In the genomic region with DNA sequence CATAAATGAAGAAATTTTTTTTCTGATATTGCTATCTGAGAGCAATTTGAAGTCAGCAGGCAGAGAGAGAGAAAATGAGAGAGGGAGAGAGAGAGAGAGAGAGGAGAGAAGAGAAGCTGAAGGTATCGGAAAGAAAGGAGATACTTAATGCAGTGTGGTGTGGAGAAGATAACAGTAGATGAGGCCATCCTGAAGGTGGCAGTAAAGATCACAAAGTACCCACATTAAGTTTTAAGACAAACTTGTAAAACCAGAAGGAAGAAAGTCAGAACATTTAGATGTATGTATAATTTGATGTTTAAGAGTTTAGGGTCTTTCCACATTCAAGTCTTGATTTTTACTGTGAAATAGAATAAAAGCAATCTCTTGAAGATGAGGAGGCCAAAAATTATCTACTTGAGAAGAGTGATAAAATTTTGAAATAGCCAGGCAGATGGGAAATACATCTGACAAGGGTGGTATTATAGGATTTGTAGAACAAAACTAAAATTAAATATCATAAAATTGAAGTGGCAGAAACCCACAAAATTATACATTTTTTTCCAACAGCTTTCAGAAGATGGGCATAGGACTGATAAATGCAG, we compare ENCODE assay signal across 8 cellular contexts.
DNase-seq lines count a peak whose midpoint lies in the region; ATAC-seq and TF ChIP-seq lines count a peak whose summit lies in the region.

No MANE protein-coding gene starts in this region.

- TF ChIP-seq CTCF in upper lobe of right lung (IDR thresholded peaks at IDR 0.05) = peak; percentile 52
- no peak for TF ChIP-seq CTCF in endothelial cell (IDR thresholded peaks at IDR 0.05; ENCODE audit: unreplicated experiment)

- no peaks in the 10 kb centered on the region for H3K27me3 ChIP-seq in upper lobe of right lung

- H3K4me1 ChIP-seq in upper lobe of right lung = no peaks in the 10 kb centered on the region

- DNase-seq in Ammon's horn (ENCODE audit: low spot score) (peak; percentile 80), HuH-7.5 (ENCODE audit: low spot score) (peak; percentile 2), SKM-1 (lab: John Stamatoyannopoulos, UW; ENCODE audit: unreplicated experiment) (peak; percentile 37), globus pallidus (ENCODE audit: low spot score) (peak; percentile 63), upper lobe of right lung (no peak), endothelial cell (ENCODE audit: low spot score) (no peak)

- no peak overlapping the region for H3K4me3 Mint-ChIP-seq in endothelial cell (ENCODE audit: unreplicated experiment)

- H3K27ac Mint-ChIP-seq in endothelial cell (ENCODE audit: unreplicated experiment) = no peak overlapping the region

- ATAC-seq in GM18511 (IDR thresholded peaks at IDR 0.05; ENCODE audit: unreplicated experiment) = peak; percentile 75
- peak; percentile 65 for ATAC-seq in upper lobe of right lung
- ATAC-seq in GM18520 (IDR thresholded peaks at IDR 0.05; ENCODE audit: unreplicated experiment) = no peak

- H3K9me3 ChIP-seq in upper lobe of right lung = no peaks in the 10 kb centered on the region

- H3K36me3 ChIP-seq in upper lobe of right lung = no peaks in the 10 kb centered on the region

- H3K27me3 Mint-ChIP-seq in endothelial cell (ENCODE audit: unreplicated experiment) = no peaks in the 10 kb centered on the region

- no peaks in the 10 kb centered on the region for H3K9me3 Mint-ChIP-seq in endothelial cell (ENCODE audit: unreplicated experiment)

- no peaks in the 10 kb centered on the region for H3K36me3 Mint-ChIP-seq in endothelial cell (ENCODE audit: low read depth, unreplicated experiment)

- no peak overlapping the region for H3K27ac ChIP-seq in upper lobe of right lung

- H3K4me1 Mint-ChIP-seq in endothelial cell (ENCODE audit: unreplicated experiment) = peaks cover 2% of the 10 kb centered on the region

- intact Hi-C loops in upper lobe of right lung (cut with DNase I) = no loop called here

- no peak overlapping the region for H3K4me3 ChIP-seq in upper lobe of right lung

Comparison
In these comparisons a context has a peak if more than half of its experiments do, and no peak if none do; other contexts are left out.
1. DNase-seq: peak in Ammon's horn (single experiment), HuH-7.5 (single experiment), SKM-1 (single experiment) and globus pallidus (single experiment); none in upper lobe of right lung (single experiment) and endothelial cell (single experiment).